Comparison of ENCODE assay signal across 1 cellular context in genomic region chr19:11736696-11737095, GRCh38.
TF ChIP-seq lines count a peak whose summit lies in the region.

No MANE protein-coding gene starts in this region.

TF ChIP-seq in K562, 482 proteins besides CTCF, POLR2A, EP300 and RAD21 (continued from another document and continues in another):
- TF ChIP-seq MGA (IDR thresholded peaks at IDR 0.05) (peak; percentile 62), ZNF583 (CRISPR knock-in tag; IDR thresholded peaks at IDR 0.05) (0 out of 2 replicates have a peak, but pooled peaks have one; percentile 18), NBN (IDR thresholded peaks at IDR 0.05; ENCODE audit: low read depth) (peak; percentile 72), STAT6 (CRISPR knock-in tag; IDR thresholded peaks at IDR 0.05) (no peak), SP1 (CRISPR knock-in tag; IDR thresholded peaks at IDR 0.05) (0 out of 2 replicates have a peak, but pooled peaks have one; percentile 25), ESRRA (IDR thresholded peaks at IDR 0.05; ENCODE audit: borderline replicate concordance, low read depth) (peak; percentile 27; the same call in 1 of the 2 replicates), MITF (IDR thresholded peaks at IDR 0.05) (no peak), MYBL2 (IDR thresholded peaks at IDR 0.05; ENCODE audit: low read depth) (no peak), MYBL2 (CRISPR knock-in tag; IDR thresholded peaks at IDR 0.05; ENCODE audit: borderline replicate concordance) (no peak), NCOA1 (IDR thresholded peaks at IDR 0.05; ENCODE audit: low read depth) (no peak), HMGXB4 (CRISPR knock-in tag; IDR thresholded peaks at IDR 0.05) (no peak), CHD1 (IDR thresholded peaks at IDR 0.05; ENCODE audit: low read length) (no peak), SNAPC5 (CRISPR knock-in tag; IDR thresholded peaks at IDR 0.05) (no peak), MAFK (IDR thresholded peaks at IDR 0.05; ENCODE audit: low read length) (peak; percentile 78), BACH1 (tag; IDR thresholded peaks at IDR 0.05) (peak; percentile 75; the same call in 1 of the 2 replicates), U2AF1 (optimal IDR thresholded peaks at IDR 0.05; ENCODE audit: low read depth, low read length) (no peak), ZFP1 (CRISPR knock-in tag; IDR thresholded peaks at IDR 0.05) (no peak), MIER1 (IDR thresholded peaks at IDR 0.05; ENCODE audit: low read depth) (no peak), ATF7 (IDR thresholded peaks at IDR 0.05) (no peak), LEF1 (IDR thresholded peaks at IDR 0.05) (peak; percentile 54; the same call in 1 of the 2 replicates), SP2 (IDR thresholded peaks at IDR 0.05; ENCODE audit: extremely low read depth, low read depth, low read length, poor library complexity, severe bottlenecking) (no peak), NKRF (IDR thresholded peaks at IDR 0.05; ENCODE audit: borderline replicate concordance) (peak; percentile 23; the same call in 1 of the 2 replicates)
- TF ChIP-seq, protein P1, sequence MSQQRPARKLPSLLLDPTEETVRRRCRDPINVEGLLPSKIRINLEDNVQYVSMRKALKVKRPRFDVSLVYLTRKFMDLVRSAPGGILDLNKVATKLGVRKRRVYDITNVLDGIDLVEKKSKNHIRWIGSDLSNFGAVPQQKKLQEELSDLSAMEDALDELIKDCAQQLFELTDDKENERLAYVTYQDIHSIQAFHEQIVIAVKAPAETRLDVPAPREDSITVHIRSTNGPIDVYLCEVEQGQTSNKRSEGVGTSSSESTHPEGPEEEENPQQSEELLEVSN (IDR thresholded peaks at IDR 0.05; ENCODE audit: borderline replicate concordance in 1 of 2, extremely low read depth in 1 of 2, insufficient read depth in 1 of 2, insufficient read length in 1 of 2, low read depth in 1 of 2, low read length in 1 of 2, poor library complexity in 1 of 2, severe bottlenecking in 1 of 2) = peak in 1 of 2 experiments; percentile 61
- TF ChIP-seq, protein P2, sequence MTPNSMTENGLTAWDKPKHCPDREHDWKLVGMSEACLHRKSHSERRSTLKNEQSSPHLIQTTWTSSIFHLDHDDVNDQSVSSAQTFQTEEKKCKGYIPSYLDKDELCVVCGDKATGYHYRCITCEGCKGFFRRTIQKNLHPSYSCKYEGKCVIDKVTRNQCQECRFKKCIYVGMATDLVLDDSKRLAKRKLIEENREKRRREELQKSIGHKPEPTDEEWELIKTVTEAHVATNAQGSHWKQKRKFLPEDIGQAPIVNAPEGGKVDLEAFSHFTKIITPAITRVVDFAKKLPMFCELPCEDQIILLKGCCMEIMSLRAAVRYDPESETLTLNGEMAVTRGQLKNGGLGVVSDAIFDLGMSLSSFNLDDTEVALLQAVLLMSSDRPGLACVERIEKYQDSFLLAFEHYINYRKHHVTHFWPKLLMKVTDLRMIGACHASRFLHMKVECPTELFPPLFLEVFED (CRISPR knock-in tag; conservative IDR thresholded peaks at IDR 0.05) = no peak
- TF ChIP-seq, protein P3, sequence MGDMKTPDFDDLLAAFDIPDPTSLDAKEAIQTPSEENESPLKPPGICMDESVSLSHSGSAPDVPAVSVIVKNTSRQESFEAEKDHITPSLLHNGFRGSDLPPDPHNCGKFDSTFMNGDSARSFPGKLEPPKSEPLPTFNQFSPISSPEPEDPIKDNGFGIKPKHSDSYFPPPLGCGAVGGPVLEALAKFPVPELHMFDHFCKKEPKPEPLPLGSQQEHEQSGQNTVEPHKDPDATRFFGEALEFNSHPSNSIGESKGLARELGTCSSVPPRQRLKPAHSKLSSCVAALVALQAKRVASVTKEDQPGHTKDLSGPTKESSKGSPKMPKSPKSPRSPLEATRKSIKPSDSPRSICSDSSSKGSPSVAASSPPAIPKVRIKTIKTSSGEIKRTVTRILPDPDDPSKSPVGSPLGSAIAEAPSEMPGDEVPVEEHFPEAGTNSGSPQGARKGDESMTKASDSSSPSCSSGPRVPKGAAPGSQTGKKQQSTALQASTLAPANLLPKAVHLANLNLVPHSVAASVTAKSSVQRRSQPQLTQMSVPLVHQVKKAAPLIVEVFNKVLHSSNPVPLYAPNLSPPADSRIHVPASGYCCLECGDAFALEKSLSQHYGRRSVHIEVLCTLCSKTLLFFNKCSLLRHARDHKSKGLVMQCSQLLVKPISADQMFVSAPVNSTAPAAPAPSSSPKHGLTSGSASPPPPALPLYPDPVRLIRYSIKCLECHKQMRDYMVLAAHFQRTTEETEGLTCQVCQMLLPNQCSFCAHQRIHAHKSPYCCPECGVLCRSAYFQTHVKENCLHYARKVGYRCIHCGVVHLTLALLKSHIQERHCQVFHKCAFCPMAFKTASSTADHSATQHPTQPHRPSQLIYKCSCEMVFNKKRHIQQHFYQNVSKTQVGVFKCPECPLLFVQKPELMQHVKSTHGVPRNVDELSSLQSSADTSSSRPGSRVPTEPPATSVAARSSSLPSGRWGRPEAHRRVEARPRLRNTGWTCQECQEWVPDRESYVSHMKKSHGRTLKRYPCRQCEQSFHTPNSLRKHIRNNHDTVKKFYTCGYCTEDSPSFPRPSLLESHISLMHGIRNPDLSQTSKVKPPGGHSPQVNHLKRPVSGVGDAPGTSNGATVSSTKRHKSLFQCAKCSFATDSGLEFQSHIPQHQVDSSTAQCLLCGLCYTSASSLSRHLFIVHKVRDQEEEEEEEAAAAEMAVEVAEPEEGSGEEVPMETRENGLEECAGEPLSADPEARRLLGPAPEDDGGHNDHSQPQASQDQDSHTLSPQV (IDR thresholded peaks at IDR 0.05) = no peak
